23 cellular contexts compared by ENCODE assay signal in the genomic region with DNA sequence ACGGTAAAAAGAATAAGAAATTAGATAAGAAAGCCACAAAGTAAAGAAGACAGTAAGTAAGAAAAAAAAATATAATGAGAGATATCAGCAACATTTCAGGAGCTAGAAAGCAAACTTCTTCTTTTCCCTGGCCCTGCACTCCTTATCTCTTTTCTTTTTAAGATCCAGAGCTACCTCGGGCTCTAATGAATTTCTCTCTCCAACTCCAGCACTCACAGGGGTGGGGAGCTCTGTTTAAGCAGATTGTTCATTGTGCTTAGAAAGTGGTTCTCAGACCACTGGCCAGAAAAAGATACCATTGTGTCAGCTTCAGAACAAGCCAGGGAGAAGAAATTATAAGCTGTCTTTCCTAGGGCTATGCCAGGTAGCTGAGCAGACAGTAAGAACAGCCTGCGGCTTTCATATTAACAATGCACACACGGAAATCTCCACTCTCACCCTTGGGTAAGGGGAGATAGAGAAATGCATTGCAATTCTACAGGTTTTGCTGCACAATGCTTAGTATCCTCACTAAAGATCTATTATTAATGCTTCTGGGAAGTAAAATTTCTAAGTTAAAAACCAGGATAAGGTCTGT. TPM values are rescaled to one million over a fixed set of nuclear protein-coding genes. Genes with fewer than 3 reads are reported as not detected.
A peak's percentile ranks its signal among the peaks of the same experiment; 100 is the strongest.
DNase-seq lines count a peak whose midpoint lies in the region; ATAC-seq, FAIRE-seq and TF ChIP-seq lines count a peak whose summit lies in the region.
"Had no signal": no experiment of that assay in that cellular context is flagged by ENCODE, and none has a peak within 500 bp of the region (broad histone marks: within the 10 kb centered on the region; RNA-seq: fewer than 3 reads in every experiment).

No MANE protein-coding gene starts in this region.

- intact Hi-C loops in HepG2 (cut with micrococcal nuclease; ENCODE audit: unreplicated experiment): no loop called here
- intact Hi-C loops in right lobe of liver (cut with DNase I): no loop called here
- intact Hi-C loops in left colon (cut with DNase I, micrococcal nuclease): no loop called here
- intact Hi-C loops in esophagus squamous epithelium (cut with DNase I): no loop called here

- no peaks in the 10 kb centered on the region for H3K27me3 ChIP-seq in HepG2 (ENCODE audit: control insufficient read depth in 1 of 2, insufficient read depth in 2 of 2, low read length in 2 of 2)
- H3K27me3 ChIP-seq in right lobe of liver: no peaks in the 10 kb centered on the region
- H3K27me3 ChIP-seq in esophagus squamous epithelium: no peaks in the 10 kb centered on the region
- H3K27me3 ChIP-seq: BE2C had no signal

- peak overlapping the region; percentile 30 for H2AFZ ChIP-seq in HepG2 (ENCODE audit: low read length)

- TF ChIP-seq CTCF in HepG2 (CRISPR knock-in tag; IDR thresholded peaks at IDR 0.05) (no peak), right lobe of liver (IDR thresholded peaks at IDR 0.05) (no peak), esophagus squamous epithelium (IDR thresholded peaks at IDR 0.05) (no peak)

- FAIRE-seq in HepG2 (lab: Jason Lieb, UNC): no peak
- FAIRE-seq: GM12891, GM18507, H54 had no signal

- H3K4me3 ChIP-seq in HepG2 (replicated peaks in 1 of 3; ENCODE audit: insufficient read depth in 1 of 3, low read depth in 2 of 3, low read length in 3 of 3): no peak overlapping the region
- H3K4me3 ChIP-seq in right lobe of liver: no peak overlapping the region
- H3K4me3 ChIP-seq in esophagus squamous epithelium: no peak overlapping the region

- ATAC-seq in HepG2: peak; percentile 39; the same call in 1 of the 3 replicates
- ATAC-seq in right lobe of liver: no peak
- peak; percentile 77 for ATAC-seq in SK-N-SH treated with all-trans-retinoic acid at 6 μM for 48 hours
- ATAC-seq in left colon: peak; percentile 52
- no peak for ATAC-seq in activated CD4-positive, CD25-positive, alpha-beta regulatory T cell treated with anti-CD3 and anti-CD28 coated beads, Interleukin-2, amount 50 U/mL, for 24 hours

- H3K4me1 ChIP-seq in HepG2 (ENCODE audit: insufficient read depth, low read length): peaks cover 15% of the 10 kb centered on the region
- H3K4me1 ChIP-seq in right lobe of liver: no peaks in the 10 kb centered on the region
- H3K4me1 ChIP-seq in esophagus squamous epithelium: no peaks in the 10 kb centered on the region
- H3K4me1 ChIP-seq: BE2C had no signal

- TF ChIP-seq POLR2A in HepG2 (IDR thresholded peaks at IDR 0.05; ENCODE audit: insufficient read depth in 1 of 2, low read depth in 2 of 2, low read length in 2 of 2) (no peak), right lobe of liver (IDR thresholded peaks at IDR 0.05) (no peak), esophagus squamous epithelium (IDR thresholded peaks at IDR 0.05) (no peak)

- H3K36me3 ChIP-seq in HepG2 (replicated peaks in 1 of 2; ENCODE audit: control insufficient read depth in 1 of 2, insufficient read depth in 2 of 2, low read length in 2 of 2): no peaks in the 10 kb centered on the region
- no peaks in the 10 kb centered on the region for H3K36me3 ChIP-seq in right lobe of liver
- no peaks in the 10 kb centered on the region for H3K36me3 ChIP-seq in esophagus squamous epithelium
- H3K36me3 ChIP-seq: BE2C had no signal

- H3K4me2 ChIP-seq in HepG2 (ENCODE audit: low read depth, low read length): no peak overlapping the region
- H3K4me2 ChIP-seq: KMS-11 had no signal

- CTCF ChIA-PET in HepG2 (lab: Yijun Ruan, JAX; ENCODE audit: low intra/inter-chr PET ratio, low total read pairs): no interaction called here

- no peak for TF ChIP-seq RAD21 in HepG2 (CRISPR knock-in tag; IDR thresholded peaks at IDR 0.05)

- no peak for DNase-seq in HepG2 (ENCODE audit: low spot score)
- no peak for DNase-seq in right lobe of liver
- no peak for DNase-seq in left colon
- DNase-seq in NCI-H774 (lab: John Stamatoyannopoulos, UW): no peak
- no peak for DNase-seq in esophagus squamous epithelium (lab: John Stamatoyannopoulos, UW)
- DNase-seq in DMS79 treated with DMSO at 0.1 percent for 48 hours (lab: John Stamatoyannopoulos, UW): no peak
- DNase-seq: 8988T; BE2C; CD4-positive, CD25-positive, alpha-beta regulatory T cell; DMS153; NCI-H1436; NCI-H1930; NCI-H2171; NCI-H526 treated with DMSO at 0.1 percent for 48 hours; SHP77 treated with DMSO at 0.1 percent for 48 hours had no signal

- H3K79me2 ChIP-seq in HepG2 (ENCODE audit: insufficient read depth, low read length): no peaks in the 10 kb centered on the region

- peaks cover 4% of the 10 kb centered on the region; the same call in 1 of the 2 replicates for H3K9me3 ChIP-seq in HepG2 (ENCODE audit: low read length)
- no peaks in the 10 kb centered on the region for H3K9me3 ChIP-seq in right lobe of liver
- H3K9me3 ChIP-seq in esophagus squamous epithelium: no peaks in the 10 kb centered on the region
- H3K9me3 ChIP-seq: BE2C had no signal

- 73% methylated on average over 4 of the region's 4 CpGs for WGBS in HepG2 (ENCODE audit: low lambda C conversion rate)
- WGBS in right lobe of liver (ENCODE audit: insufficient coverage, low coverage, low lambda C conversion rate, missing lambda C conversion rate): 58% methylated on average over 4 of the region's 4 CpGs
- WGBS in esophagus squamous epithelium, 2 donors: 64 to 65% methylated on average over 4 of the region's 4 CpGs

- no peak for TF ChIP-seq EP300 in HepG2 (IDR thresholded peaks at IDR 0.05; ENCODE audit: low read depth in 2 of 2, low read length in 2 of 2)
- TF ChIP-seq EP300 in HepG2 (CRISPR knock-in tag; IDR thresholded peaks at IDR 0.05; ENCODE audit: borderline replicate concordance): no peak

- POLR2A ChIA-PET in HepG2 (lab: Yijun Ruan, JAX): interaction anchor here (1.1 kb wide), 1 partner anchor 72 kb away, joined by 6 read pairs; a partner anchor contains a TSS

- no peak overlapping the region for H3K9ac ChIP-seq in HepG2 (ENCODE audit: insufficient read depth, low read depth, low read length)
- H3K9ac ChIP-seq: KMS-11 had no signal

- no peaks in the 10 kb centered on the region for H4K20me1 ChIP-seq in HepG2 (ENCODE audit: insufficient read depth, low read length)

- BruUV-seq in HepG2 (replicated peaks; lab: Mats Ljungman, UMichigan): no TSS peak

- H3K27ac ChIP-seq in HepG2 (ENCODE audit: extremely low read length, insufficient read depth, low read length): no peak overlapping the region
- H3K27ac ChIP-seq in right lobe of liver: no peak overlapping the region
- H3K27ac ChIP-seq in esophagus squamous epithelium: no peak overlapping the region
- H3K27ac ChIP-seq: KMS-11 had no signal

- in situ Hi-C loops in HepG2 (cut with HindIII; ENCODE audit: extremely low pct_ligation_motif_present, low pct_unique_long_range_greater_than_20kb): no loop called here

RNA-seq across cellular contexts. Expression of a gene that starts 19.3 kb away (rescaled TPM):
- 0.90 and 1.5 TPM in 2 replicates for total RNA-seq in HepG2 (2016; rRNA removed; fragmentation: Illumina TruSeq; extraction: Trizol)
- total RNA-seq in HepG2 (2016; cell fraction: cytosol; rRNA removed; fragmentation: Illumina TruSeq; extraction: Trizol; ENCODE audit: low read depth): 0.40 and 0.88 TPM in 2 replicates
- 1.4 TPM in 2 replicates for total RNA-seq in HepG2 (2016; cell fraction: insoluble cytoplasmic fraction; rRNA removed; fragmentation: Illumina TruSeq; extraction: Trizol)
- 0.65 and 0.79 TPM in 2 replicates for total RNA-seq in HepG2 (2016; cell fraction: membrane; rRNA removed; fragmentation: Illumina TruSeq; extraction: Trizol)
- total RNA-seq in HepG2 (2016; cell fraction: nucleus; rRNA removed; fragmentation: Illumina TruSeq; extraction: Trizol): 3.2 and 3.8 TPM in 2 replicates
- 0.35 and 0.36 TPM in 2 replicates for polyA plus RNA-seq in HepG2 (2011; rRNA removed)
- 0.16 and 0.51 TPM in 2 replicates for polyA plus RNA-seq in HepG2 (2011; cell fraction: cytosol; rRNA removed)
- polyA plus RNA-seq in HepG2 (2011; cell fraction: nucleus; rRNA removed): 0.45 and 0.62 TPM in 2 replicates
- 2.4 TPM in 1 of 2 replicates, not detected in the other for polyA plus RNA-seq in HepG2 (2012)
- polyA plus RNA-seq in HepG2 (2016; cell fraction: cytosol; fragmentation: Illumina TruSeq; extraction: Trizol; ENCODE audit: low read depth): 0.49 and 0.78 TPM in 2 replicates
- polyA plus RNA-seq in HepG2 (2016; cell fraction: insoluble cytoplasmic fraction; fragmentation: Illumina TruSeq; extraction: Trizol; ENCODE audit: low read depth): 0.47 and 0.98 TPM in 2 replicates
- polyA plus RNA-seq in HepG2 (2016; cell fraction: membrane; fragmentation: Illumina TruSeq; extraction: Trizol; ENCODE audit: low read depth): 0.63 and 1.0 TPM in 2 replicates
- 1.4 and 2.3 TPM in 2 replicates for polyA plus RNA-seq in HepG2 (2016; cell fraction: nucleus; fragmentation: Illumina TruSeq; extraction: Trizol; ENCODE audit: insufficient read depth, low read depth)
- 4.0 TPM in 1 of 2 replicates, not detected in the other for polyA minus RNA-seq in HepG2 (2011; rRNA and poly(A)+ RNA removed; ENCODE audit: low replicate concordance)
- not detected in 2 replicates for polyA minus RNA-seq in HepG2 (2011; cell fraction: cytosol; rRNA and poly(A)+ RNA removed)
- polyA minus RNA-seq in HepG2 (2011; cell fraction: nucleus; rRNA and poly(A)+ RNA removed): 4.9 and 7.5 TPM in 2 replicates
- total RNA-seq in right lobe of liver: not detected
- not detected for total RNA-seq in left colon
- not detected for total RNA-seq in esophagus squamous epithelium
- total RNA-seq: CD4-positive, CD25-positive, alpha-beta regulatory T cell; M059J; RPMI7951 had no signal
- polyA plus RNA-seq: CD4-positive, CD25-positive, alpha-beta regulatory T cell had no signal

RNA-seq across cellular contexts. Expression of a gene that starts 26.2 kb away (rescaled TPM):
- total RNA-seq in HepG2 (2016; rRNA removed; fragmentation: Illumina TruSeq; extraction: Trizol) (not detected in 2 replicates), right lobe of liver (not detected), left colon (not detected), esophagus squamous epithelium (not detected)
- not detected in 2 replicates for total RNA-seq in HepG2 (2016; cell fraction: cytosol; rRNA removed; fragmentation: Illumina TruSeq; extraction: Trizol; ENCODE audit: low read depth)
- 0.03 and 0.06 TPM in 2 replicates for total RNA-seq in HepG2 (2016; cell fraction: insoluble cytoplasmic fraction; rRNA removed; fragmentation: Illumina TruSeq; extraction: Trizol)
- total RNA-seq in HepG2 (2016; cell fraction: membrane; rRNA removed; fragmentation: Illumina TruSeq; extraction: Trizol): not detected in 2 replicates
- 0.16 and 0.22 TPM in 2 replicates for total RNA-seq in HepG2 (2016; cell fraction: nucleus; rRNA removed; fragmentation: Illumina TruSeq; extraction: Trizol)
- 0.18 TPM in 2 replicates for polyA plus RNA-seq in HepG2 (2011; rRNA removed)
- polyA plus RNA-seq in HepG2 (2011; cell fraction: cytosol; rRNA removed): 0.11 and 0.12 TPM in 2 replicates
- polyA plus RNA-seq in HepG2 (2011; cell fraction: nucleus; rRNA removed): 0.71 and 0.73 TPM in 2 replicates
- 0.08 TPM in 1 of 2 replicates, not detected in the other for polyA plus RNA-seq in HepG2 (2012)
- not detected in 2 replicates for polyA plus RNA-seq in HepG2 (2016; cell fraction: cytosol; fragmentation: Illumina TruSeq; extraction: Trizol; ENCODE audit: low read depth)
- polyA plus RNA-seq in HepG2 (2016; cell fraction: insoluble cytoplasmic fraction; fragmentation: Illumina TruSeq; extraction: Trizol; ENCODE audit: low read depth): 0.04 TPM in 1 of 2 replicates, not detected in the other
- not detected in 2 replicates for polyA plus RNA-seq in HepG2 (2016; cell fraction: membrane; fragmentation: Illumina TruSeq; extraction: Trizol; ENCODE audit: low read depth)
- polyA plus RNA-seq in HepG2 (2016; cell fraction: nucleus; fragmentation: Illumina TruSeq; extraction: Trizol; ENCODE audit: insufficient read depth, low read depth): 0.33 TPM in 2 replicates
- 2.2 TPM in 1 of 2 replicates, not detected in the other for polyA minus RNA-seq in HepG2 (2011; rRNA and poly(A)+ RNA removed; ENCODE audit: low replicate concordance)
- not detected in 2 replicates for polyA minus RNA-seq in HepG2 (2011; cell fraction: cytosol; rRNA and poly(A)+ RNA removed)
- 1.0 and 1.2 TPM in 2 replicates for polyA minus RNA-seq in HepG2 (2011; cell fraction: nucleus; rRNA and poly(A)+ RNA removed)
- total RNA-seq: CD4-positive, CD25-positive, alpha-beta regulatory T cell; M059J; RPMI7951 had no signal
- polyA plus RNA-seq: CD4-positive, CD25-positive, alpha-beta regulatory T cell had no signal

RNA-seq across cellular contexts. Expression of a gene that starts 38.9 kb away (rescaled TPM):
- total RNA-seq in HepG2 (2016; rRNA removed; fragmentation: Illumina TruSeq; extraction: Trizol): 0.13 TPM in 1 of 2 replicates, not detected in the other
- total RNA-seq in HepG2 (2016; cell fraction: cytosol; rRNA removed; fragmentation: Illumina TruSeq; extraction: Trizol; ENCODE audit: low read depth): not detected in 2 replicates
- 0.13 TPM in 1 of 2 replicates, not detected in the other for total RNA-seq in HepG2 (2016; cell fraction: insoluble cytoplasmic fraction; rRNA removed; fragmentation: Illumina TruSeq; extraction: Trizol)
- total RNA-seq in HepG2 (2016; cell fraction: membrane; rRNA removed; fragmentation: Illumina TruSeq; extraction: Trizol): not detected in 2 replicates
- 0.34 and 0.37 TPM in 2 replicates for total RNA-seq in HepG2 (2016; cell fraction: nucleus; rRNA removed; fragmentation: Illumina TruSeq; extraction: Trizol)
- polyA plus RNA-seq in HepG2 (2011; rRNA removed): not detected in 2 replicates
- polyA plus RNA-seq in HepG2 (2011; cell fraction: cytosol; rRNA removed): not detected in 2 replicates
- polyA plus RNA-seq in HepG2 (2011; cell fraction: nucleus; rRNA removed): 0.36 and 0.59 TPM in 2 replicates
- not detected in 2 replicates for polyA plus RNA-seq in HepG2 (2012)
- not detected in 2 replicates for polyA plus RNA-seq in HepG2 (2016; cell fraction: cytosol; fragmentation: Illumina TruSeq; extraction: Trizol; ENCODE audit: low read depth)
- not detected in 2 replicates for polyA plus RNA-seq in HepG2 (2016; cell fraction: insoluble cytoplasmic fraction; fragmentation: Illumina TruSeq; extraction: Trizol; ENCODE audit: low read depth)
- polyA plus RNA-seq in HepG2 (2016; cell fraction: membrane; fragmentation: Illumina TruSeq; extraction: Trizol; ENCODE audit: low read depth): not detected in 2 replicates
- polyA plus RNA-seq in HepG2 (2016; cell fraction: nucleus; fragmentation: Illumina TruSeq; extraction: Trizol; ENCODE audit: insufficient read depth, low read depth): not detected in 2 replicates
- polyA minus RNA-seq in HepG2 (2011; rRNA and poly(A)+ RNA removed; ENCODE audit: low replicate concordance): 4.9 TPM in 1 of 2 replicates, not detected in the other
- not detected in 2 replicates for polyA minus RNA-seq in HepG2 (2011; cell fraction: cytosol; rRNA and poly(A)+ RNA removed)
- polyA minus RNA-seq in HepG2 (2011; cell fraction: nucleus; rRNA and poly(A)+ RNA removed): 2.2 TPM in 2 replicates
- total RNA-seq in right lobe of liver: not detected
- not detected for total RNA-seq in left colon
- not detected for total RNA-seq in esophagus squamous epithelium
- total RNA-seq: CD4-positive, CD25-positive, alpha-beta regulatory T cell; M059J; RPMI7951 had no signal
- polyA plus RNA-seq: CD4-positive, CD25-positive, alpha-beta regulatory T cell had no signal

Comparison
In these comparisons a context has a peak if more than half of its experiments do, and no peak if none do; other contexts are left out.
1. ATAC-seq: peak in HepG2 (single experiment), SK-N-SH treated with all-trans-retinoic acid at 6 μM for 48 hours (single experiment) and left colon (single experiment); none in right lobe of liver (0 of 4) and activated CD4-positive, CD25-positive, alpha-beta regulatory T cell treated with anti-CD3 and anti-CD28 coated beads, Interleukin-2, amount 50 U/mL, for 24 hours (0 of 2).